Comparison of ENCODE assay signal across 8 cellular contexts in the genomic region with DNA sequence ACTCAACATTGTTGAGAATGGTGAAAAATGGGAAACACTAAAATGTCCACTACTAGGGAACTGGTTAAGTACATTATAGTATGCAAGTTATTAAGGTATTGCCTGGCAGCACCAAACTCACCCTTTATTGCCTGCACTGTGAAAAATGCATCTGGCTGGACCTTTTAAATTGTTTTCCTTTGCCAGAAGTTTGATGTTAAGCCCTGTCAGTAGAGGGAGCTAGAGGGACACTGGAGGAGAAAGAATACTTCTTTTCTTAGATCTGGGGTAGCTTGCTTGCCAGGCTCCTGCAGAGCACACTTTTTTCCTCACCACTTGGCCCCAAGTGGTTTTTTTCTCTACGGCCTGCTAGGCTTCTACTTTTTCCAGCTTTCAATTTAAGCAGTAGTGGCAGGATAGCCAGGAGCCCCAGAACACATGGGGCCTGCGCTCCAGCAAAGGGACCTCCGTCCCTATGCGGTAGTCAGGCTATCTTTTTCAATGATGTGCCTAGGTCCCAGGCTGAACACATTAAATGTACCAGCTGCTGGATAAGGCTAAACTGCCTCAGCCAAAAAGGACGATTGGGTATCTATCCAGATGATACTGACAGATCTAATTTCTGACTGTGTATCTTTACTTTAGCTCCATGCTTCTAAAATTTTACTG. TPM values are rescaled to one million over a fixed set of nuclear protein-coding genes. Genes with fewer than 3 reads are reported as not detected.
A peak's percentile ranks its signal among the peaks of the same experiment; 100 is the strongest.
DNase-seq lines count a peak whose midpoint lies in the region; ATAC-seq and TF ChIP-seq lines count a peak whose summit lies in the region.

No MANE protein-coding gene starts in this region.

- ATAC-seq in HG02571 (IDR thresholded peaks at IDR 0.05; ENCODE audit: unreplicated experiment) (no peak), GM21576 (IDR thresholded peaks at IDR 0.05; ENCODE audit: unreplicated experiment) (no peak), HG03432 (IDR thresholded peaks at IDR 0.05; ENCODE audit: unreplicated experiment) (no peak)

- POLR2A ChIA-PET in BJ (lab: Charles Lee) (no interaction called here), PC-9 (lab: Charles Lee; ENCODE audit: unreplicated experiment) (interaction anchor here (0.6 kb wide), 1 partner anchor 406 kb away, joined by 3 read pairs; no protein-coding TSS in a partner anchor)

- intact Hi-C loops in PC-9 (cut with micrococcal nuclease; ENCODE audit: unreplicated experiment): loop anchor here (1.0 to 10.0 kb wide), 3 partner anchors 224 to 413 kb away; partner anchors contain the start of genes ZNF510 and ZNF782

- H3K27ac ChIP-seq in PC-9: no peak overlapping the region

- TF ChIP-seq CTCF in BJ (IDR thresholded peaks at IDR 0.05; ENCODE audit: insufficient read depth, low read depth, low read length): peak; percentile 51
- TF ChIP-seq CTCF in GM20000 (IDR thresholded peaks at IDR 0.05; ENCODE audit: extremely low read depth, missing control alignments): peak; percentile 20
- TF ChIP-seq CTCF in PC-9 (conservative IDR thresholded peaks at IDR 0.05): peak; percentile 78
- TF ChIP-seq CTCF in foreskin fibroblast (IDR thresholded peaks at IDR 0.05; ENCODE audit: low read depth, low read length): peak; percentile 34

- H3K4me1 ChIP-seq in PC-9 (replicated peaks; ENCODE audit: insufficient read depth): no peaks in the 10 kb centered on the region

- CTCF ChIA-PET in BJ (lab: Yijun Ruan, JAX) (interaction anchor here (0.6 to 1.6 kb wide), 5 partner anchors 8 to 225 kb away, joined by 3 to 5 read pairs (median 4); partner anchors contain the start of gene HABP4), PC-9 (lab: Charles Lee) (interaction anchor here (0.6 to 1.1 kb wide), 5 partner anchors 18 to 258 kb away, joined by 3 to 5 read pairs (median 3); no protein-coding TSS in a partner anchor)

- no peak overlapping the region for H2AFZ ChIP-seq in PC-9

- no peaks in the 10 kb centered on the region for H3K9me2 ChIP-seq in PC-9 (ENCODE audit: insufficient read depth)

- H3K27me3 ChIP-seq in BJ (ENCODE audit: control insufficient read depth, insufficient read depth, low read length) (no peaks in the 10 kb centered on the region), PC-9 (ENCODE audit: insufficient read depth, low read depth) (no peaks in the 10 kb centered on the region)

- H3K4me3 ChIP-seq in BJ (ENCODE audit: low read depth, low read length) (no peak overlapping the region), PC-9 (no peak overlapping the region), foreskin fibroblast (ENCODE audit: low read depth in 1 of 2, low read length in 2 of 2) (no peak overlapping the region)

- H3K4me2 ChIP-seq in PC-9: no peak overlapping the region

- H4K20me1 ChIP-seq in PC-9 (ENCODE audit: insufficient read depth): no peaks in the 10 kb centered on the region

- DNase-seq in BJ (ENCODE audit: low read depth): no peak
- DNase-seq in GM20000 (ENCODE audit: low spot score): peak; percentile 58
- peak; percentile 26 to 58 for DNase-seq in PC-9
- peak in 1 of 2 donors; percentile 65 for DNase-seq in foreskin fibroblast
- DNase-seq in putamen (ENCODE audit: low spot score): no peak

- no peaks in the 10 kb centered on the region for H3K36me3 ChIP-seq in BJ (ENCODE audit: control insufficient read depth, insufficient read depth, low read length)
- H3K36me3 ChIP-seq in PC-9 (ENCODE audit: low read depth): no peaks in the 10 kb centered on the region

- H3K9me3 ChIP-seq in PC-9 (ENCODE audit: insufficient read depth, low read depth): no peaks in the 10 kb centered on the region

- H3K79me2 ChIP-seq in PC-9 (ENCODE audit: low read depth): no peaks in the 10 kb centered on the region

- no TSS peak for BruUV-seq in PC-9 (replicated peaks; lab: Mats Ljungman, UMichigan)

- H3F3A ChIP-seq in PC-9 (ENCODE audit: insufficient read depth, low read depth): peaks cover 4% of the 10 kb centered on the region; the same call in 1 of the 2 replicates

RNA-seq across cellular contexts. Expression of gene HABP4, which starts 8.0 kb away (rescaled TPM):
- 9.2 and 10.2 TPM in 2 replicates for polyA plus RNA-seq in BJ (2011; rRNA removed)
- polyA minus RNA-seq in BJ (2011; rRNA and poly(A)+ RNA removed): 3.3 and 3.6 TPM in 2 replicates
- total RNA-seq in PC-9 (2021): 8.1 and 11.0 TPM in 2 replicates

RNA-seq across cellular contexts. Expression of gene ZNF367, which starts 23.8 kb away (rescaled TPM):
- 0.97 and 1.8 TPM in 2 replicates for polyA plus RNA-seq in BJ (2011; rRNA removed)
- 1.1 and 1.3 TPM in 2 replicates for polyA minus RNA-seq in BJ (2011; rRNA and poly(A)+ RNA removed)
- total RNA-seq in PC-9 (2021): 12.6 and 14.0 TPM in 2 replicates

RNA-seq across cellular contexts. Expression of gene SLC35D2, which starts 58.4 kb away (rescaled TPM):
- polyA plus RNA-seq in BJ (2011; rRNA removed): 11.3 and 20.4 TPM in 2 replicates
- polyA minus RNA-seq in BJ (2011; rRNA and poly(A)+ RNA removed): 7.4 and 9.9 TPM in 2 replicates
- total RNA-seq in PC-9 (2021): 27.6 and 34.4 TPM in 2 replicates

Comparison
In these comparisons a context has a peak if more than half of its experiments do, and no peak if none do; other contexts are left out.
1. DNase-seq: peak in GM20000 (single experiment) and PC-9 (2 of 2); none in BJ (single experiment) and putamen (single experiment).
2. CTCF ChIP-seq: peak in every context shown above with its lines; median percentile 78 in PC-9; 51 in BJ; 34 in foreskin fibroblast; 20 in GM20000.